Comparison of ENCODE assay signal across 14 cellular contexts in the genomic region with DNA sequence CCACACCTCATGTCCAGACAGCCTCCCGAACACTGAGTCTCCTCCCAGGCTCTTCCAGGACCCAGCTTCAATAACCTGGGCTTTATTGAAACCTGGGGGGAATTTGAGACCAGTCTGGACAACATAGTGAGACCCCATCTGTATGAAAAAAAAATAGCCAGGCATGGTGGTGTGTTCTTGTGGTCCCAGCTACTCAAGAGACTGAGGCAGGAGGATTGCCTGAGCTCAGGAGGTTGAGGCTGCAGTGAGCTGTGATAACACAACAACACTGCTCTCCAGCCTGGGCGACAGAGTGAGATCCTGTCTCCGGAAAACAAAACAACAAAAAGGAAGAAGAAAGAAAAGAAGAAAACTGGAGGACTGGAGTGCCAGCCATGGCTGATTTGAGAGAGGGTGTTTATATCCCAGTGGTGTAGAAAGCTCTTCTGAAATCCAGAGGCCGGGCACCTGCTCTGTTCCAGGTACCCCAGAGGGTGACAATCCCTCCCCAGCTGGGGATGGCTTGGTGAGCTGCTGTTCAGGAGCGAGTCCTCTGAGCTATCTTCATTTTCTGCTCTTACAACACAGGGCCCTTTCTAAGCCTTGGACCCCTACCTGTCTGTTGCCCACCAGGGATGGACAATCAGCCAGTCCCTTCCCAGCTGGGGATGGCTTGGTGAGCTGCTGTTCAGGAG. TPM values are rescaled to one million over a fixed set of nuclear protein-coding genes. Genes with fewer than 3 reads are reported as not detected.
DNase-seq lines count a peak whose midpoint lies in the region; TF ChIP-seq lines count a peak whose summit lies in the region.
"Had no signal": no experiment of that assay in that cellular context is flagged by ENCODE, and none has a peak within 500 bp of the region (broad histone marks: within the 10 kb centered on the region; RNA-seq: fewer than 3 reads in every experiment).

No MANE protein-coding gene starts in this region.

- no peak overlapping the region for H3K4me3 Mint-ChIP-seq in dendritic cell treated with granulocyte-macrophage colony-stimulating factor and Interleukin-4, amounts not matched to agents 40 ng/mL and 50 ng/mL, for 4 days
- H3K4me3 Mint-ChIP-seq: CD8-positive, alpha-beta T cell had no signal

- H3K4me1 ChIP-seq in HEK293 (ENCODE audit: control insufficient read depth, insufficient read depth, low read length) (no peaks in the 10 kb centered on the region), OCI-LY3 (ENCODE audit: low read length) (peaks cover 33% of the 10 kb centered on the region), neuronal stem cell (ENCODE audit: control insufficient read depth in 2 of 2, insufficient read depth in 1 of 2, low read depth in 1 of 2, low read length in 2 of 2) (peaks cover 23 to 26% of the 10 kb centered on the region in 2 donors)

- H3K27me3 ChIP-seq in OCI-LY3 (ENCODE audit: low read depth, low read length) (no peaks in the 10 kb centered on the region), neuronal stem cell (ENCODE audit: control insufficient read depth in 3 of 3, insufficient read depth in 3 of 3, low read depth in 1 of 3, low read length in 3 of 3) (no peaks in the 10 kb centered on the region)

- H3K4me2 ChIP-seq in OCI-LY3 (ENCODE audit: low read length) (peak overlapping the region; percentile 87), neuronal stem cell (ENCODE audit: insufficient read depth, low read length, poor library complexity, severe bottlenecking) (no peak overlapping the region)

- H4K8ac ChIP-seq in neuronal stem cell (ENCODE audit: low read depth, low read length), result no peak overlapping the region

- no peaks in the 10 kb centered on the region for H3K36me3 Mint-ChIP-seq in dendritic cell treated with granulocyte-macrophage colony-stimulating factor and Interleukin-4, amounts not matched to agents 40 ng/mL and 50 ng/mL, for 4 days (ENCODE audit: low read depth)
- H3K36me3 Mint-ChIP-seq: CD8-positive, alpha-beta T cell had no signal

- H3K9ac ChIP-seq in OCI-LY3 (ENCODE audit: low read length) (peak overlapping the region; percentile 69; the same call in 1 of the 2 replicates), neuronal stem cell (ENCODE audit: low read depth, low read length, poor library complexity) (no peak overlapping the region)
- H3K9ac ChIP-seq: BLaER1 treated with 17β-estradiol and CSF1 and Interleukin-3, amounts not matched to agents 10 nM and 100 nM had no signal

- H3K36me3 ChIP-seq in HEK293 (ENCODE audit: control insufficient read depth in 2 of 2, insufficient read depth in 1 of 2, low read length in 2 of 2) (no peaks in the 10 kb centered on the region), OCI-LY3 (replicated peaks; ENCODE audit: low read depth, low read length) (no peaks in the 10 kb centered on the region), neuronal stem cell (replicated peaks in 1 of 2; ENCODE audit: control insufficient read depth in 2 of 2, insufficient read depth in 2 of 2, low read length in 2 of 2) (no peaks in the 10 kb centered on the region)
- H3K36me3 ChIP-seq: BLaER1 treated with 17β-estradiol and CSF1 and Interleukin-3, amounts not matched to agents 10 nM and 100 nM had no signal

- no peaks in the 10 kb centered on the region for H4K20me1 ChIP-seq in OCI-LY3 (ENCODE audit: insufficient read depth, low read length)
- H4K20me1 ChIP-seq: BLaER1 treated with 17β-estradiol and CSF1 and Interleukin-3, amounts not matched to agents 10 nM and 100 nM had no signal

- POLR2A ChIA-PET in HEK293 (lab: Yijun Ruan, JAX), result no interaction called here

- no CpG with 5 or more reads among the region's 5 CpGs for WGBS in neuronal stem cell (ENCODE audit: extremely low coverage in 2 of 2, insufficient read length in 2 of 2, insufficient replicate concordance in 1 of 2), 2 donors

- TF ChIP-seq CTCF in HEK293 (tag by site-specific recombination; IDR thresholded peaks at IDR 0.05) (no peak), OCI-LY3 (IDR thresholded peaks at IDR 0.05; ENCODE audit: low read depth, low read length) (no peak)

- H3K79me2 ChIP-seq in OCI-LY3 (ENCODE audit: low read length), result no peaks in the 10 kb centered on the region

- H3K18ac ChIP-seq in neuronal stem cell (ENCODE audit: low read length), result no peak overlapping the region

- CTCF ChIA-PET in HEK293 (lab: Yijun Ruan, JAX), result interaction anchor here (0.5 to 1.3 kb wide), 4 partner anchors 10 to 199 kb away, joined by 3 to 6 read pairs (median 4); no protein-coding TSS in a partner anchor

- H3K14ac ChIP-seq in neuronal stem cell (ENCODE audit: low read length), result no peak overlapping the region

- peaks cover 15% of the 10 kb centered on the region for H3K27me3 Mint-ChIP-seq in dendritic cell treated with granulocyte-macrophage colony-stimulating factor and Interleukin-4, amounts not matched to agents 40 ng/mL and 50 ng/mL, for 4 days

- peak overlapping the region; percentile 8 for H2AK5ac ChIP-seq in neuronal stem cell (ENCODE audit: low read depth, low read length)

- H3K79me1 ChIP-seq in neuronal stem cell (ENCODE audit: low read depth, low read length), result no peaks in the 10 kb centered on the region

- H3K27ac ChIP-seq in HEK293 (ENCODE audit: extremely low read depth, low read depth, low read length), result no peak overlapping the region
- peak overlapping the region; percentile 65; the same call in 1 of the 2 replicates for H3K27ac ChIP-seq in OCI-LY3 (ENCODE audit: low read length)
- no peak overlapping the region for H3K27ac ChIP-seq in neuronal stem cell (replicated peaks; ENCODE audit: low read length)

- intact Hi-C loops in dendritic cell treated with granulocyte-macrophage colony-stimulating factor and Interleukin-4, amounts not matched to agents 40 ng/mL and 50 ng/mL, for 4 days (cut with micrococcal nuclease), result no loop called here

- H3K4ac ChIP-seq in neuronal stem cell (ENCODE audit: low read length), result no peak overlapping the region

- DNase-seq in neuronal stem cell (ENCODE audit: low spot score) (no peak), NCI-H1092 (lab: John Stamatoyannopoulos, UW) (no peak)
- no peak for DNase-seq in stimulated activated CD4-positive, alpha-beta T cell treated with anti-CD3 and anti-CD28 coated beads, Interleukin-4, amount 100 ng/mL, for 4 hours
- DNase-seq: Calu3; CD8-positive, alpha-beta T cell; DMS79 treated with DMSO at 0.1 percent for 48 hours; GOT3; H7 had no signal

- no peaks in the 10 kb centered on the region for H3K9me3 Mint-ChIP-seq in dendritic cell treated with granulocyte-macrophage colony-stimulating factor and Interleukin-4, amounts not matched to agents 40 ng/mL and 50 ng/mL, for 4 days
- H3K9me3 Mint-ChIP-seq: CD8-positive, alpha-beta T cell had no signal

- no peak overlapping the region for H2BK15ac ChIP-seq in neuronal stem cell (ENCODE audit: low read length)

- no peak overlapping the region for H3K23ac ChIP-seq in neuronal stem cell (ENCODE audit: low read depth, low read length, poor library complexity)

- no peak overlapping the region for H2AFZ ChIP-seq in OCI-LY3 (ENCODE audit: low read depth, low read length)
- no peak overlapping the region for H2AFZ ChIP-seq in neuronal stem cell (ENCODE audit: low read length)

- H2BK12ac ChIP-seq in neuronal stem cell (ENCODE audit: low read length), result no peak overlapping the region

- no peak overlapping the region for H4K91ac ChIP-seq in neuronal stem cell (ENCODE audit: low read depth, low read length, poor library complexity)

- no peak overlapping the region for H2BK5ac ChIP-seq in neuronal stem cell (ENCODE audit: low read length)

- H3K27ac Mint-ChIP-seq in dendritic cell treated with granulocyte-macrophage colony-stimulating factor and Interleukin-4, amounts not matched to agents 40 ng/mL and 50 ng/mL, for 4 days, result peak overlapping the region; percentile 86
- H3K27ac Mint-ChIP-seq: B cell; CD8-positive, alpha-beta T cell had no signal

- no peak overlapping the region for H2BK120ac ChIP-seq in neuronal stem cell (ENCODE audit: low read depth, low read length)

- no peaks in the 10 kb centered on the region for H3K9me3 ChIP-seq in HEK293 (ENCODE audit: control insufficient read depth, insufficient read depth, low read depth, low read length)
- H3K9me3 ChIP-seq in OCI-LY3 (ENCODE audit: insufficient read depth, low read length), result no peaks in the 10 kb centered on the region
- H3K9me3 ChIP-seq in neuronal stem cell (replicated peaks in 1 of 2; ENCODE audit: control insufficient read depth in 2 of 2, insufficient read depth in 1 of 2, low read depth in 1 of 2, low read length in 2 of 2), result no peaks in the 10 kb centered on the region
- H3K9me3 ChIP-seq: BLaER1 treated with 17β-estradiol and CSF1 and Interleukin-3, amounts not matched to agents 10 nM and 100 nM had no signal

- peaks cover 54% of the 10 kb centered on the region for H3K4me1 Mint-ChIP-seq in dendritic cell treated with granulocyte-macrophage colony-stimulating factor and Interleukin-4, amounts not matched to agents 40 ng/mL and 50 ng/mL, for 4 days (ENCODE audit: low read depth)

- H3K4me3 ChIP-seq in HEK293 (ENCODE audit: low read depth, low read length), result no peak overlapping the region
- H3K4me3 ChIP-seq in OCI-LY3 (ENCODE audit: low read length), result peak overlapping the region; percentile 73; the same call in 1 of the 2 replicates
- no peak overlapping the region for H3K4me3 ChIP-seq in neuronal stem cell (ENCODE audit: low read length in 2 of 2)
- H3K4me3 ChIP-seq: BLaER1 treated with 17β-estradiol and CSF1 and Interleukin-3, amounts not matched to agents 10 nM and 100 nM; GM12878 had no signal

TF ChIP-seq in HEK293, 187 proteins besides CTCF, POLR2A, EP300 and RAD21:
- TF ChIP-seq ZIC2 (tag by site-specific recombination; IDR thresholded peaks at IDR 0.05) (peak; percentile 70), ZNF670 (tag by site-specific recombination; IDR thresholded peaks at IDR 0.05; ENCODE audit: low read depth) (no peak), ZNF121 (tag by site-specific recombination; IDR thresholded peaks at IDR 0.05) (peak; percentile 75)
- TF ChIP-seq, protein P1, sequence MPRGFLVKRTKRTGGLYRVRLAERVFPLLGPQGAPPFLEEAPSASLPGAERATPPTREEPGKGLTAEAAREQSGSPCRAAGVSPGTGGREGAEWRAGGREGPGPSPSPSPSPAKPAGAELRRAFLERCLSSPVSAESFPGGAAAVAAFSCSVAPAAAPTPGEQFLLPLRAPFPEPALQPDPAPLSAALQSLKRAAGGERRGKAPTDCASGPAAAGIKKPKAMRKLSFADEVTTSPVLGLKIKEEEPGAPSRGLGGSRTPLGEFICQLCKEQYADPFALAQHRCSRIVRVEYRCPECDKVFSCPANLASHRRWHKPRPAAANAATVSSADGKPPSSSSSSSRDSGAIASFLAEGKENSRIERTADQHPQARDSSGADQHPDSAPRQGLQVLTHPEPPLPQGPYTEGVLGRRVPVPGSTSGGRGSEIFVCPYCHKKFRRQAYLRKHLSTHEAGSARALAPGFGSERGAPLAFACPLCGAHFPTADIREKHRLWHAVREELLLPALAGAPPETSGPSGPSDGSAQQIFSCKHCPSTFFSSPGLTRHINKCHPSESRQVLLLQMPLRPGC (tag by site-specific recombination; IDR thresholded peaks at IDR 0.05), result no peak

RNA-seq across cellular contexts. Expression of gene PGF, which starts 6.0 kb away (rescaled TPM):
- 0.53 TPM for polyA plus RNA-seq in neuronal stem cell (2013, experiment 1 of 2)
- 0.69 TPM for polyA plus RNA-seq in neuronal stem cell (2013, experiment 2 of 2)

RNA-seq across cellular contexts. Expression of gene RPS6KL1, which starts 38.3 kb away (rescaled TPM):
- 4.4 TPM for polyA plus RNA-seq in neuronal stem cell (2013, experiment 1 of 2)
- polyA plus RNA-seq in neuronal stem cell (2013, experiment 2 of 2), result 4.9 TPM

RNA-seq across cellular contexts. Expression of gene EIF2B2, which starts 41.3 kb away (rescaled TPM):
- 27.5 TPM for polyA plus RNA-seq in neuronal stem cell (2013, experiment 1 of 2)
- 27.3 TPM for polyA plus RNA-seq in neuronal stem cell (2013, experiment 2 of 2)
